11 cellular contexts compared by ENCODE assay signal in genomic region chr1:176466514-176466913, GRCh38. TPM values are rescaled to one million over a fixed set of nuclear protein-coding genes. Genes with fewer than 3 reads are reported as not detected.
DNase-seq lines count a peak whose midpoint lies in the region; ATAC-seq, FAIRE-seq and TF ChIP-seq lines count a peak whose summit lies in the region.
"Had no signal": no experiment of that assay in that cellular context is flagged by ENCODE, and none has a peak within 500 bp of the region (broad histone marks: within the 10 kb centered on the region; RNA-seq: fewer than 3 reads in every experiment).

No MANE protein-coding gene starts in this region.

- no TSS peak for BruUV-seq in HCT116 (replicated peaks; lab: Mats Ljungman, UMichigan)
- BruUV-seq in OCI-LY7 (replicated peaks; lab: Mats Ljungman, UMichigan): no TSS peak

- FAIRE-seq in keratinocyte (lab: Jason Lieb, UNC): peak; percentile 51
- FAIRE-seq: GM18507 had no signal

- no peaks in the 10 kb centered on the region for H3F3A ChIP-seq in DOHH2 (ENCODE audit: control insufficient read depth, insufficient read depth)

- no peak overlapping the region for H3K4me3 Mint-ChIP-seq in stimulated activated memory B cell treated with anti-CD40 and anti-IgM and Interleukin-4, amounts not matched to agents 10 μg/mL and 1 μg/mL and 100 μg/mL, for 72 hours
- H3K4me3 Mint-ChIP-seq: activated T-helper 17 cell treated with anti-CD3 and anti-CD28 coated beads, Interleukin-2, amount 50 U/mL, for 72 hours; naive thymus-derived CD8-positive, alpha-beta T cell had no signal

- H3K27ac ChIP-seq in DOHH2 (ENCODE audit: low read depth, low read length) (no peak overlapping the region), HCT116 (ENCODE audit: low read depth, low read length) (no peak overlapping the region), OCI-LY7 (ENCODE audit: low read depth, low read length, poor library complexity, severe bottlenecking) (no peak overlapping the region), keratinocyte (ENCODE audit: control insufficient read depth, insufficient read depth, low read length) (no peak overlapping the region), coronary artery (no peak overlapping the region), lower lobe of right lung (no peak overlapping the region)

- H3K4me1 Mint-ChIP-seq in stimulated activated memory B cell treated with anti-CD40 and anti-IgM and Interleukin-4, amounts not matched to agents 10 μg/mL and 1 μg/mL and 100 μg/mL, for 72 hours: no peaks in the 10 kb centered on the region
- H3K4me1 Mint-ChIP-seq: activated T-helper 17 cell treated with anti-CD3 and anti-CD28 coated beads, Interleukin-2, amount 50 U/mL, for 72 hours; naive thymus-derived CD8-positive, alpha-beta T cell had no signal

- H3K4me1 ChIP-seq in DOHH2 (ENCODE audit: control insufficient read depth, low read length) (no peaks in the 10 kb centered on the region), HCT116 (ENCODE audit: control insufficient read depth in 1 of 2, insufficient read depth in 2 of 2, low read length in 2 of 2) (no peaks in the 10 kb centered on the region), OCI-LY7 (ENCODE audit: insufficient read depth, low read length, poor library complexity, severe bottlenecking) (no peaks in the 10 kb centered on the region), keratinocyte (ENCODE audit: control insufficient read depth, extremely low read depth, insufficient read depth, low read length) (no peaks in the 10 kb centered on the region), lower lobe of right lung (no peaks in the 10 kb centered on the region)

- no peaks in the 10 kb centered on the region for H3K27me3 Mint-ChIP-seq in stimulated activated memory B cell treated with anti-CD40 and anti-IgM and Interleukin-4, amounts not matched to agents 10 μg/mL and 1 μg/mL and 100 μg/mL, for 72 hours

- intact Hi-C loops in HCT116 (cut with micrococcal nuclease) (loop anchor here (1.0 to 5.0 kb wide), 2 partner anchors 91 to 1314 kb away; no protein-coding TSS in a partner anchor), OCI-LY7 (cut with micrococcal nuclease; ENCODE audit: unreplicated experiment) (loop anchor here (5.0 kb wide), 1 partner anchor 89 kb away; no protein-coding TSS in a partner anchor), lower lobe of right lung (cut with DNase I) (no loop called here)

- peak; percentile 42 for TF ChIP-seq CTCF in DOHH2 (IDR thresholded peaks at IDR 0.05; ENCODE audit: low read depth, low read length, poor library complexity, severe bottlenecking)
- peak; percentile 31 to 68 (median 60); a peak in 4 of 6 replicates for TF ChIP-seq CTCF in HCT116 (IDR thresholded peaks at IDR 0.05 in 2 of 3, conservative IDR thresholded peaks at IDR 0.05 in 1 of 3; ENCODE audit: borderline replicate concordance in 1 of 3, insufficient read depth in 1 of 3, low read depth in 2 of 3, low read length in 2 of 3)
- peak; percentile 68 for TF ChIP-seq CTCF in OCI-LY7 (conservative IDR thresholded peaks at IDR 0.05; ENCODE audit: low read length)
- peak; percentile 56 to 67 (median 60) for TF ChIP-seq CTCF in keratinocyte (optimal IDR thresholded peaks at IDR 0.05 in 1 of 3, IDR thresholded peaks at IDR 0.05 in 1 of 3, conservative IDR thresholded peaks at IDR 0.05 in 1 of 3; ENCODE audit: extremely low read depth in 1 of 3, insufficient read depth in 2 of 3, low read length in 3 of 3)
- TF ChIP-seq CTCF in coronary artery (IDR thresholded peaks at IDR 0.05): no peak
- no peak for TF ChIP-seq CTCF in lower lobe of right lung (IDR thresholded peaks at IDR 0.05)

- dilution Hi-C loops in keratinocyte (cut with MboI; ENCODE audit: extremely low pct_ligation_motif_present, low sequenced_read_pairs): no loop called here

- H4K20me1 ChIP-seq in DOHH2 (ENCODE audit: control insufficient read depth, insufficient read depth, low read depth, low read length): no peaks in the 10 kb centered on the region
- H4K20me1 ChIP-seq in HCT116 (ENCODE audit: insufficient read depth): no peaks in the 10 kb centered on the region
- no peaks in the 10 kb centered on the region for H4K20me1 ChIP-seq in OCI-LY7 (ENCODE audit: insufficient read depth, low read length)
- no peaks in the 10 kb centered on the region for H4K20me1 ChIP-seq in keratinocyte (ENCODE audit: control insufficient read depth, extremely low read depth, insufficient read depth, low read length)

- H3K79me2 ChIP-seq in DOHH2 (ENCODE audit: control insufficient read depth, low read length): no peaks in the 10 kb centered on the region
- H3K79me2 ChIP-seq in HCT116 (ENCODE audit: insufficient read depth, low read length): no peaks in the 10 kb centered on the region
- H3K79me2 ChIP-seq in OCI-LY7 (ENCODE audit: insufficient read depth, low read depth, low read length): no peaks in the 10 kb centered on the region
- no peaks in the 10 kb centered on the region for H3K79me2 ChIP-seq in keratinocyte (ENCODE audit: control insufficient read depth, insufficient read depth, low read length)

- H3K36me3 ChIP-seq in DOHH2 (ENCODE audit: control insufficient read depth, low read length) (no peaks in the 10 kb centered on the region), HCT116 (ENCODE audit: control insufficient read depth in 1 of 2, insufficient read depth in 2 of 2, low read length in 2 of 2) (no peaks in the 10 kb centered on the region), OCI-LY7 (ENCODE audit: insufficient read depth, low read length) (no peaks in the 10 kb centered on the region), keratinocyte (ENCODE audit: control insufficient read depth in 2 of 2, extremely low read depth in 1 of 2, insufficient read depth in 2 of 2, low read length in 2 of 2) (no peaks in the 10 kb centered on the region), lower lobe of right lung (no peaks in the 10 kb centered on the region)

- H3K27ac Mint-ChIP-seq in stimulated activated memory B cell treated with anti-CD40 and anti-IgM and Interleukin-4, amounts not matched to agents 10 μg/mL and 1 μg/mL and 100 μg/mL, for 72 hours: no peak overlapping the region
- H3K27ac Mint-ChIP-seq: activated T-helper 17 cell treated with anti-CD3 and anti-CD28 coated beads, Interleukin-2, amount 50 U/mL, for 72 hours; naive thymus-derived CD8-positive, alpha-beta T cell had no signal

- TF ChIP-seq RAD21 in HCT116 (IDR thresholded peaks at IDR 0.05; ENCODE audit: low read depth): peak; percentile 63

- no peak overlapping the region for H3K4me3 ChIP-seq in DOHH2 (ENCODE audit: low read length)
- no peak overlapping the region for H3K4me3 ChIP-seq in HCT116 (replicated peaks in 1 of 2; ENCODE audit: low read depth in 1 of 2, low read length in 2 of 2)
- H3K4me3 ChIP-seq in OCI-LY7 (ENCODE audit: low read depth, low read length, poor library complexity, severe bottlenecking): no peak overlapping the region
- H3K4me3 ChIP-seq in keratinocyte (ENCODE audit: control insufficient read depth in 2 of 3, extremely low read depth in 1 of 3, insufficient read depth in 2 of 3, low read depth in 1 of 3, low read length in 3 of 3): no peak overlapping the region
- H3K4me3 ChIP-seq in coronary artery: no peak overlapping the region
- no peak overlapping the region for H3K4me3 ChIP-seq in lower lobe of right lung

- DNase-seq in HCT116 (ENCODE audit: low read depth, low spot score) (no peak), OCI-LY7 (ENCODE audit: low spot score) (peak; percentile 8), keratinocyte (ENCODE audit: low read depth, low spot score) (peak; percentile 1), coronary artery (ENCODE audit: low spot score) (no peak), lower lobe of right lung (no peak)
- no peak for DNase-seq in activated naive CD4-positive, alpha-beta T cell treated with anti-CD3 and anti-CD28 coated beads, Interleukin-2, amount 50 U/mL, for 16 hours
- DNase-seq: naive thymus-derived CD8-positive, alpha-beta T cell had no signal

- no peaks in the 10 kb centered on the region for H3K27me3 ChIP-seq in DOHH2 (ENCODE audit: control insufficient read depth, low read length)
- H3K27me3 ChIP-seq in HCT116 (ENCODE audit: insufficient read depth, low read length): peaks cover 39% of the 10 kb centered on the region
- H3K27me3 ChIP-seq in keratinocyte (ENCODE audit: control insufficient read depth, extremely low read depth, insufficient read depth, low read length): no peaks in the 10 kb centered on the region
- no peaks in the 10 kb centered on the region for H3K27me3 ChIP-seq in lower lobe of right lung (ENCODE audit: low read depth)

- H3K9me2 ChIP-seq in DOHH2 (replicated peaks; ENCODE audit: control insufficient read depth, low read length) (no peaks in the 10 kb centered on the region), HCT116 (ENCODE audit: insufficient read depth) (no peaks in the 10 kb centered on the region), OCI-LY7 (ENCODE audit: insufficient read depth, low read length) (no peaks in the 10 kb centered on the region)

- H2AFZ ChIP-seq in HCT116 (ENCODE audit: low read depth, low read length, poor library complexity, severe bottlenecking) (no peak overlapping the region), OCI-LY7 (ENCODE audit: low read length) (no peak overlapping the region), keratinocyte (ENCODE audit: control insufficient read depth, low read length) (no peak overlapping the region)

- H3K9me1 ChIP-seq in keratinocyte (ENCODE audit: control insufficient read depth, extremely low read depth, insufficient read depth, low read length): no peaks in the 10 kb centered on the region

- H3K9ac ChIP-seq in HCT116 (ENCODE audit: low read length): no peak overlapping the region
- no peak overlapping the region for H3K9ac ChIP-seq in keratinocyte (ENCODE audit: control insufficient read depth, extremely low read depth, insufficient read depth, low read length)

- H3K9me3 Mint-ChIP-seq in stimulated activated memory B cell treated with anti-CD40 and anti-IgM and Interleukin-4, amounts not matched to agents 10 μg/mL and 1 μg/mL and 100 μg/mL, for 72 hours: no peaks in the 10 kb centered on the region
- H3K9me3 Mint-ChIP-seq: activated T-helper 17 cell treated with anti-CD3 and anti-CD28 coated beads, Interleukin-2, amount 50 U/mL, for 72 hours; naive thymus-derived CD8-positive, alpha-beta T cell had no signal

- H3K36me3 Mint-ChIP-seq in stimulated activated memory B cell treated with anti-CD40 and anti-IgM and Interleukin-4, amounts not matched to agents 10 μg/mL and 1 μg/mL and 100 μg/mL, for 72 hours: no peaks in the 10 kb centered on the region
- H3K36me3 Mint-ChIP-seq: naive thymus-derived CD8-positive, alpha-beta T cell had no signal

- peak; percentile 86 for ATAC-seq in HCT116
- no peak for ATAC-seq in stimulated activated memory B cell treated with anti-CD40 and anti-IgM and Interleukin-4, amounts not matched to agents 10 μg/mL and 1 μg/mL and 100 μg/mL, for 72 hours
- ATAC-seq in lower lobe of right lung: no peak
- ATAC-seq: activated T-helper 17 cell treated with anti-CD3 and anti-CD28 coated beads, Interleukin-2, amount 50 U/mL, for 72 hours; naive thymus-derived CD8-positive, alpha-beta T cell had no signal

- CTCF ChIA-PET in HCT116 (lab: Charles Lee): no interaction called here
- CTCF ChIA-PET in OCI-LY7 (lab: Charles Lee; ENCODE audit: unreplicated experiment): no interaction called here

- POLR2A ChIA-PET in HCT116 (lab: Charles Lee) (no interaction called here), OCI-LY7 (lab: Charles Lee) (no interaction called here)

- no peak overlapping the region for H3K4me2 ChIP-seq in DOHH2 (ENCODE audit: low read length)
- H3K4me2 ChIP-seq in HCT116 (ENCODE audit: low read length): no peak overlapping the region
- no peak overlapping the region for H3K4me2 ChIP-seq in OCI-LY7 (ENCODE audit: low read length)
- H3K4me2 ChIP-seq in keratinocyte (ENCODE audit: control insufficient read depth, extremely low read depth, insufficient read depth, low read depth, low read length): no peak overlapping the region

- RAD21 ChIA-PET in HCT116 (lab: Charles Lee; ENCODE audit: low non-redundant PET in 1 of 2, low total read pairs in 2 of 2, uncharacterized antibody in 2 of 2, unreplicated experiment in 2 of 2): no interaction called here

- TF ChIP-seq POLR2A in HCT116 (IDR thresholded peaks at IDR 0.05; ENCODE audit: borderline replicate concordance, extremely low read depth, insufficient read depth, insufficient read length): no peak

- H3K9me3 ChIP-seq in DOHH2 (ENCODE audit: control insufficient read depth, insufficient read depth, low read length): no peaks in the 10 kb centered on the region
- no peaks in the 10 kb centered on the region for H3K9me3 ChIP-seq in HCT116 (ENCODE audit: control insufficient read depth in 1 of 2, insufficient read depth in 1 of 2, low read depth in 1 of 2, low read length in 2 of 2)
- H3K9me3 ChIP-seq in OCI-LY7 (ENCODE audit: low read length): no peaks in the 10 kb centered on the region
- H3K9me3 ChIP-seq in keratinocyte (ENCODE audit: control insufficient read depth, low read depth, low read length): no peaks in the 10 kb centered on the region
- H3K9me3 ChIP-seq in lower lobe of right lung: no peaks in the 10 kb centered on the region

RNA-seq across cellular contexts. Expression of gene PAPPA2, which starts 3.5 kb away (rescaled TPM):
- not detected for total RNA-seq in HCT116 (2021; ENCODE audit: unreplicated experiment)
- polyA plus RNA-seq in HCT116 (2012): 0.10 and 0.20 TPM in 2 replicates
- 0.19 TPM in 1 of 2 replicates, not detected in the other for total RNA-seq in OCI-LY7 (2014; rRNA removed; shearing (Covaris generic))
- total RNA-seq in OCI-LY7 (2022): not detected in 2 replicates
- polyA plus RNA-seq in keratinocyte: 0.05 to 0.07 TPM (median 0.05 TPM) in 3 replicates
- polyA plus RNA-seq in keratinocyte (2011; ENCODE audit: low read depth): 0.45 TPM
- polyA plus RNA-seq in keratinocyte (2011; cell fraction: cytosol; rRNA removed): 0.08 and 0.12 TPM in 2 replicates
- polyA plus RNA-seq in keratinocyte (2011; cell fraction: nucleus; rRNA removed): 0.39 and 0.43 TPM in 2 replicates
- polyA plus RNA-seq in keratinocyte (2012; ENCODE audit: low replicate concordance): 0.02 and 0.35 TPM in 2 replicates
- polyA minus RNA-seq in keratinocyte: 0.10 to 0.51 TPM in 2 of 3 replicates, not detected in the other
- not detected for polyA minus RNA-seq in keratinocyte (2011; cell fraction: cytosol; rRNA and poly(A)+ RNA removed)
- 0.47 and 0.63 TPM in 2 replicates for polyA minus RNA-seq in keratinocyte (2011; cell fraction: nucleus; rRNA and poly(A)+ RNA removed)
- total RNA-seq in lower lobe of right lung: 0.50 TPM
- polyA plus RNA-seq: naive thymus-derived CD8-positive, alpha-beta T cell had no signal

Comparison
In these comparisons a context has a peak if more than half of its experiments do, and no peak if none do; other contexts are left out.
1. CTCF ChIP-seq: peak in DOHH2 (single experiment), HCT116 (3 of 3), OCI-LY7 (single experiment) and keratinocyte (3 of 3); none in coronary artery (single experiment) and lower lobe of right lung (single experiment).
2. DNase-seq: peak in OCI-LY7 (single experiment) and keratinocyte (single experiment); none in HCT116 (single experiment), activated naive CD4-positive, alpha-beta T cell treated with anti-CD3 and anti-CD28 coated beads, Interleukin-2, amount 50 U/mL, for 16 hours (single experiment), coronary artery (single experiment) and lower lobe of right lung (single experiment).